Comparison of ENCODE assay signal across 1 cellular context in the genomic region with DNA sequence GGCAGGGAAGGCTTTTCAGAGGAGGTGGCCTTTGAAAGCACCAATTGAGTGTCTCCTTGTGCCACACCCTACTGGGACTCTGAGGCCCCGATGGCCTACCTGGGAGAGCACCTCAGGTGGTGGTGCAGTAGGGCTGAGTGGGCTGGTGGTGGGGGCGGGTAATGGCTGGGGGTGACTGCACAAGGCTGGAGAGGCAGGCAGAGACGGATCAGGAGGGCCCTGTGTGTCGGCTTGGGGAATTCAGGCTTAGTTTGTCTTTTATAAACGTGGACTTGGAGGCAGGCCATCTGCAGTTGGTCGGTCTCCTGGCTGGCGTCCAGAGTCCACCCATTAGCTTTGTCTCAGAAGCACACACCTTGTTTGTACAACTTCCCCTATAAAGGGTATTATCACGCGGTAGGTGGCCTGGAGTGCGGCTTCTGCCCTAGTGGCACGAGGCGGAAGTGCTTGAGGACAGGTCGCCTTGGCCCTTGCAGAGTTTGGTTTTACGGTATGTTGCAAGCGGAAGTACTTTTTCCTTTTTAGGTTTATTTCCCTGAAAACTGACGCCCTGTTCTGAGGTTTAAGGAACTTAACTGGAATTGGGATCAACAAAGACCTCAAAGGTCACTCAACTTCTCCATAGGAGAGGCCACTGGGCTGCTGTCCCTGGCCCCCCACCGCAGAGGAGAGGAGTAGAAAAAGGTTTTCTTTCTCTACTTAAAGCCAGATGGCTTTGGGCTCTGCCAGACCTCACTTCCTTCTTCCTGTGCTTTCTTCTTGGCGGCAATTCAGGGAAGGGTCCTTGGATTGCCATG.
TF ChIP-seq lines count a peak whose summit lies in the region.

No MANE protein-coding gene starts in this region.

TF ChIP-seq in K562, 482 proteins besides CTCF, POLR2A, EP300 and RAD21 (continued from another document and continues in another):
- TF ChIP-seq, protein P1, sequence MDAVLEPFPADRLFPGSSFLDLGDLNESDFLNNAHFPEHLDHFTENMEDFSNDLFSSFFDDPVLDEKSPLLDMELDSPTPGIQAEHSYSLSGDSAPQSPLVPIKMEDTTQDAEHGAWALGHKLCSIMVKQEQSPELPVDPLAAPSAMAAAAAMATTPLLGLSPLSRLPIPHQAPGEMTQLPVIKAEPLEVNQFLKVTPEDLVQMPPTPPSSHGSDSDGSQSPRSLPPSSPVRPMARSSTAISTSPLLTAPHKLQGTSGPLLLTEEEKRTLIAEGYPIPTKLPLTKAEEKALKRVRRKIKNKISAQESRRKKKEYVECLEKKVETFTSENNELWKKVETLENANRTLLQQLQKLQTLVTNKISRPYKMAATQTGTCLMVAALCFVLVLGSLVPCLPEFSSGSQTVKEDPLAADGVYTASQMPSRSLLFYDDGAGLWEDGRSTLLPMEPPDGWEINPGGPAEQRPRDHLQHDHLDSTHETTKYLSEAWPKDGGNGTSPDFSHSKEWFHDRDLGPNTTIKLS (IDR thresholded peaks at IDR 0.05; ENCODE audit: borderline replicate concordance, low read depth): no peak
- TF ChIP-seq, protein P2, sequence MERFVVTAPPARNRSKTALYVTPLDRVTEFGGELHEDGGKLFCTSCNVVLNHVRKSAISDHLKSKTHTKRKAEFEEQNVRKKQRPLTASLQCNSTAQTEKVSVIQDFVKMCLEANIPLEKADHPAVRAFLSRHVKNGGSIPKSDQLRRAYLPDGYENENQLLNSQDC (CRISPR knock-in tag; IDR thresholded peaks at IDR 0.05): no peak
- TF ChIP-seq YY1 (IDR thresholded peaks at IDR 0.05; ENCODE audit: borderline replicate concordance in 1 of 3, control insufficient read depth in 1 of 3, extremely low read depth in 1 of 3, insufficient read depth in 3 of 3, insufficient read length in 1 of 3, insufficient replicate concordance in 2 of 3, low read depth in 1 of 3, low read length in 2 of 3) (no peak), SP1 (CRISPR knock-in tag; IDR thresholded peaks at IDR 0.05) (peak; percentile 30; the same call in 1 of the 2 replicates), RAD51 (IDR thresholded peaks at IDR 0.05; ENCODE audit: borderline replicate concordance, low read depth) (no peak), RBM17 (IDR thresholded peaks at IDR 0.05; ENCODE audit: borderline replicate concordance, low read depth, low read length) (no peak), KDM5B (IDR thresholded peaks at IDR 0.05; ENCODE audit: insufficient replicate concordance, low read depth, low read length) (no peak), CC2D1A (IDR thresholded peaks at IDR 0.05) (0 out of 2 replicates have a peak, but pooled peaks have one; percentile 14), TAF15 (IDR thresholded peaks at IDR 0.05; ENCODE audit: low read depth, low read length) (no peak), MCM5 (IDR thresholded peaks at IDR 0.05; ENCODE audit: low read depth) (no peak), CXXC5 (CRISPR knock-in tag; IDR thresholded peaks at IDR 0.05) (peak; percentile 81), ZBED1 (IDR thresholded peaks at IDR 0.05) (no peak), SRSF9 (IDR thresholded peaks at IDR 0.05; ENCODE audit: borderline replicate concordance, low read depth, low read length) (no peak), ARNT (IDR thresholded peaks at IDR 0.05) (no peak; a peak in 1 of 4 replicates), HEY1 (CRISPR knock-in tag; IDR thresholded peaks at IDR 0.05; ENCODE audit: borderline replicate concordance) (no peak), TAL1 (IDR thresholded peaks at IDR 0.05) (peak; percentile 10; the same call in 1 of the 2 replicates), MCM3 (IDR thresholded peaks at IDR 0.05) (no peak), ZNF253 (CRISPR knock-in tag; conservative IDR thresholded peaks at IDR 0.05) (no peak), NR4A1 (CRISPR knock-in tag; IDR thresholded peaks at IDR 0.05) (no peak), NR4A1 (tag; IDR thresholded peaks at IDR 0.05) (0 out of 2 replicates have a peak, but pooled peaks have one; percentile 36), SRSF3 (IDR thresholded peaks at IDR 0.05; ENCODE audit: insufficient read depth, low read length) (no peak), NFE2 (IDR thresholded peaks at IDR 0.05; ENCODE audit: low read depth) (no peak), HDAC8 (tag; IDR thresholded peaks at IDR 0.05) (no peak), FOXJ3 (CRISPR knock-in tag; IDR thresholded peaks at IDR 0.05) (no peak), DACH1 (IDR thresholded peaks at IDR 0.05; ENCODE audit: partially characterized antibody) (no peak), NUFIP1 (IDR thresholded peaks at IDR 0.05; ENCODE audit: partially characterized antibody) (no peak), ZNF695 (CRISPR knock-in tag; IDR thresholded peaks at IDR 0.05) (no peak), XRCC3 (IDR thresholded peaks at IDR 0.05) (no peak)
- TF ChIP-seq, protein P3, sequence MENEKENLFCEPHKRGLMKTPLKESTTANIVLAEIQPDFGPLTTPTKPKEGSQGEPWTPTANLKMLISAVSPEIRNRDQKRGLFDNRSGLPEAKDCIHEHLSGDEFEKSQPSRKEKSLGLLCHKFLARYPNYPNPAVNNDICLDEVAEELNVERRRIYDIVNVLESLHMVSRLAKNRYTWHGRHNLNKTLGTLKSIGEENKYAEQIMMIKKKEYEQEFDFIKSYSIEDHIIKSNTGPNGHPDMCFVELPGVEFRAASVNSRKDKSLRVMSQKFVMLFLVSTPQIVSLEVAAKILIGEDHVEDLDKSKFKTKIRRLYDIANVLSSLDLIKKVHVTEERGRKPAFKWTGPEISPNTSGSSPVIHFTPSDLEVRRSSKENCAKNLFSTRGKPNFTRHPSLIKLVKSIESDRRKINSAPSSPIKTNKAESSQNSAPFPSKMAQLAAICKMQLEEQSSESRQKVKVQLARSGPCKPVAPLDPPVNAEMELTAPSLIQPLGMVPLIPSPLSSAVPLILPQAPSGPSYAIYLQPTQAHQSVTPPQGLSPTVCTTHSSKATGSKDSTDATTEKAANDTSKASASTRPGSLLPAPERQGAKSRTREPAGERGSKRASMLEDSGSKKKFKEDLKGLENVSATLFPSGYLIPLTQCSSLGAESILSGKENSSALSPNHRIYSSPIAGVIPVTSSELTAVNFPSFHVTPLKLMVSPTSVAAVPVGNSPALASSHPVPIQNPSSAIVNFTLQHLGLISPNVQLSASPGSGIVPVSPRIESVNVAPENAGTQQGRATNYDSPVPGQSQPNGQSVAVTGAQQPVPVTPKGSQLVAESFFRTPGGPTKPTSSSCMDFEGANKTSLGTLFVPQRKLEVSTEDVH (IDR thresholded peaks at IDR 0.05; ENCODE audit: low read depth, partially characterized antibody): no peak
- TF ChIP-seq, protein P4, sequence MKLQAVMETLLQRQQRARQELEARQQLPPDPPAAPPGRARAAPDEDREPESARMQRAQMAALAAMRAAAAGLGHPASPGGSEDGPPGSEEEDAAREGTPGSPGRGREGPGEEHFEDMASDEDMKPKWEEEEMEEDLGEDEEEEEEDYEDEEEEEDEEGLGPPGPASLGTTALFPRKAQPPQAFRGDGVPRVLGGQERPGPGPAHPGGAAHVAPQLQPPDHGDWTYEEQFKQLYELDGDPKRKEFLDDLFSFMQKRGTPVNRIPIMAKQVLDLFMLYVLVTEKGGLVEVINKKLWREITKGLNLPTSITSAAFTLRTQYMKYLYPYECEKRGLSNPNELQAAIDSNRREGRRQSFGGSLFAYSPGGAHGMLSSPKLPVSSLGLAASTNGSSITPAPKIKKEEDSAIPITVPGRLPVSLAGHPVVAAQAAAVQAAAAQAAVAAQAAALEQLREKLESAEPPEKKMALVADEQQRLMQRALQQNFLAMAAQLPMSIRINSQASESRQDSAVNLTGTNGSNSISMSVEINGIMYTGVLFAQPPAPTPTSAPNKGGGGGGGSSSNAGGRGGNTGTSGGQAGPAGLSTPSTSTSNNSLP (IDR thresholded peaks at IDR 0.05; ENCODE audit: borderline replicate concordance, low read depth, low read length): no peak
- TF ChIP-seq, protein P5, sequence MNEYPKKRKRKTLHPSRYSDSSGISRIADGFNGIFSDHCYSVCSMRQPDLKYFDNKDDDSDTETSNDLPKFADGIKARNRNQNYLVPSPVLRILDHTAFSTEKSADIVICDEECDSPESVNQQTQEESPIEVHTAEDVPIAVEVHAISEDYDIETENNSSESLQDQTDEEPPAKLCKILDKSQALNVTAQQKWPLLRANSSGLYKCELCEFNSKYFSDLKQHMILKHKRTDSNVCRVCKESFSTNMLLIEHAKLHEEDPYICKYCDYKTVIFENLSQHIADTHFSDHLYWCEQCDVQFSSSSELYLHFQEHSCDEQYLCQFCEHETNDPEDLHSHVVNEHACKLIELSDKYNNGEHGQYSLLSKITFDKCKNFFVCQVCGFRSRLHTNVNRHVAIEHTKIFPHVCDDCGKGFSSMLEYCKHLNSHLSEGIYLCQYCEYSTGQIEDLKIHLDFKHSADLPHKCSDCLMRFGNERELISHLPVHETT (CRISPR knock-in tag; conservative IDR thresholded peaks at IDR 0.05 in 1 of 2, IDR thresholded peaks at IDR 0.05 in 1 of 2): peak in 1 of 2 experiments; percentile 46; a peak in 1 of 4 replicates
- TF ChIP-seq, protein P6, sequence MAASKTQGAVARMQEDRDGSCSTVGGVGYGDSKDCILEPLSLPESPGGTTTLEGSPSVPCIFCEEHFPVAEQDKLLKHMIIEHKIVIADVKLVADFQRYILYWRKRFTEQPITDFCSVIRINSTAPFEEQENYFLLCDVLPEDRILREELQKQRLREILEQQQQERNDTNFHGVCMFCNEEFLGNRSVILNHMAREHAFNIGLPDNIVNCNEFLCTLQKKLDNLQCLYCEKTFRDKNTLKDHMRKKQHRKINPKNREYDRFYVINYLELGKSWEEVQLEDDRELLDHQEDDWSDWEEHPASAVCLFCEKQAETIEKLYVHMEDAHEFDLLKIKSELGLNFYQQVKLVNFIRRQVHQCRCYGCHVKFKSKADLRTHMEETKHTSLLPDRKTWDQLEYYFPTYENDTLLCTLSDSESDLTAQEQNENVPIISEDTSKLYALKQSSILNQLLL (CRISPR knock-in tag; IDR thresholded peaks at IDR 0.05; ENCODE audit: borderline replicate concordance): no peak
- TF ChIP-seq, protein P7, sequence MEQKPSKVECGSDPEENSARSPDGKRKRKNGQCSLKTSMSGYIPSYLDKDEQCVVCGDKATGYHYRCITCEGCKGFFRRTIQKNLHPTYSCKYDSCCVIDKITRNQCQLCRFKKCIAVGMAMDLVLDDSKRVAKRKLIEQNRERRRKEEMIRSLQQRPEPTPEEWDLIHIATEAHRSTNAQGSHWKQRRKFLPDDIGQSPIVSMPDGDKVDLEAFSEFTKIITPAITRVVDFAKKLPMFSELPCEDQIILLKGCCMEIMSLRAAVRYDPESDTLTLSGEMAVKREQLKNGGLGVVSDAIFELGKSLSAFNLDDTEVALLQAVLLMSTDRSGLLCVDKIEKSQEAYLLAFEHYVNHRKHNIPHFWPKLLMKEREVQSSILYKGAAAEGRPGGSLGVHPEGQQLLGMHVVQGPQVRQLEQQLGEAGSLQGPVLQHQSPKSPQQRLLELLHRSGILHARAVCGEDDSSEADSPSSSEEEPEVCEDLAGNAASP (IDR thresholded peaks at IDR 0.05): no peak
- TF ChIP-seq, protein P8, sequence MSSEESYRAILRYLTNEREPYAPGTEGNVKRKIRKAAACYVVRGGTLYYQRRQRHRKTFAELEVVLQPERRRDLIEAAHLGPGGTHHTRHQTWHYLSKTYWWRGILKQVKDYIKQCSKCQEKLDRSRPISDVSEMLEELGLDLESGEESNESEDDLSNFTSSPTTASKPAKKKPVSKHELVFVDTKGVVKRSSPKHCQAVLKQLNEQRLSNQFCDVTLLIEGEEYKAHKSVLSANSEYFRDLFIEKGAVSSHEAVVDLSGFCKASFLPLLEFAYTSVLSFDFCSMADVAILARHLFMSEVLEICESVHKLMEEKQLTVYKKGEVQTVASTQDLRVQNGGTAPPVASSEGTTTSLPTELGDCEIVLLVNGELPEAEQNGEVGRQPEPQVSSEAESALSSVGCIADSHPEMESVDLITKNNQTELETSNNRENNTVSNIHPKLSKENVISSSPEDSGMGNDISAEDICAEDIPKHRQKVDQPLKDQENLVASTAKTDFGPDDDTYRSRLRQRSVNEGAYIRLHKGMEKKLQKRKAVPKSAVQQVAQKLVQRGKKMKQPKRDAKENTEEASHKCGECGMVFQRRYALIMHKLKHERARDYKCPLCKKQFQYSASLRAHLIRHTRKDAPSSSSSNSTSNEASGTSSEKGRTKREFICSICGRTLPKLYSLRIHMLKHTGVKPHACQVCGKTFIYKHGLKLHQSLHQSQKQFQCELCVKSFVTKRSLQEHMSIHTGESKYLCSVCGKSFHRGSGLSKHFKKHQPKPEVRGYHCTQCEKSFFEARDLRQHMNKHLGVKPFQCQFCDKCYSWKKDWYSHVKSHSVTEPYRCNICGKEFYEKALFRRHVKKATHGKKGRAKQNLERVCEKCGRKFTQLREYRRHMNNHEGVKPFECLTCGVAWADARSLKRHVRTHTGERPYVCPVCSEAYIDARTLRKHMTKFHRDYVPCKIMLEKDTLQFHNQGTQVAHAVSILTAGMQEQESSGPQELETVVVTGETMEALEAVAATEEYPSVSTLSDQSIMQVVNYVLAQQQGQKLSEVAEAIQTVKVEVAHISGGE (CRISPR knock-in tag; IDR thresholded peaks at IDR 0.05): 0 out of 6 replicates have a peak, but pooled peaks of 1 of the 3 experiments have one; percentile 17
- TF ChIP-seq, protein P9, sequence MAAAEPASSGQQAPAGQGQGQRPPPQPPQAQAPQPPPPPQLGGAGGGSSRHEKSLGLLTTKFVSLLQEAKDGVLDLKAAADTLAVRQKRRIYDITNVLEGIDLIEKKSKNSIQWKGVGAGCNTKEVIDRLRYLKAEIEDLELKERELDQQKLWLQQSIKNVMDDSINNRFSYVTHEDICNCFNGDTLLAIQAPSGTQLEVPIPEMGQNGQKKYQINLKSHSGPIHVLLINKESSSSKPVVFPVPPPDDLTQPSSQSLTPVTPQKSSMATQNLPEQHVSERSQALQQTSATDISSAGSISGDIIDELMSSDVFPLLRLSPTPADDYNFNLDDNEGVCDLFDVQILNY (CRISPR knock-in tag; IDR thresholded peaks at IDR 0.05): no peak
- TF ChIP-seq, protein P10, sequence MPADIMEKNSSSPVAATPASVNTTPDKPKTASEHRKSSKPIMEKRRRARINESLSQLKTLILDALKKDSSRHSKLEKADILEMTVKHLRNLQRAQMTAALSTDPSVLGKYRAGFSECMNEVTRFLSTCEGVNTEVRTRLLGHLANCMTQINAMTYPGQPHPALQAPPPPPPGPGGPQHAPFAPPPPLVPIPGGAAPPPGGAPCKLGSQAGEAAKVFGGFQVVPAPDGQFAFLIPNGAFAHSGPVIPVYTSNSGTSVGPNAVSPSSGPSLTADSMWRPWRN (IDR thresholded peaks at IDR 0.05; ENCODE audit: low read depth): peak; percentile 86
- TF ChIP-seq, protein P11, sequence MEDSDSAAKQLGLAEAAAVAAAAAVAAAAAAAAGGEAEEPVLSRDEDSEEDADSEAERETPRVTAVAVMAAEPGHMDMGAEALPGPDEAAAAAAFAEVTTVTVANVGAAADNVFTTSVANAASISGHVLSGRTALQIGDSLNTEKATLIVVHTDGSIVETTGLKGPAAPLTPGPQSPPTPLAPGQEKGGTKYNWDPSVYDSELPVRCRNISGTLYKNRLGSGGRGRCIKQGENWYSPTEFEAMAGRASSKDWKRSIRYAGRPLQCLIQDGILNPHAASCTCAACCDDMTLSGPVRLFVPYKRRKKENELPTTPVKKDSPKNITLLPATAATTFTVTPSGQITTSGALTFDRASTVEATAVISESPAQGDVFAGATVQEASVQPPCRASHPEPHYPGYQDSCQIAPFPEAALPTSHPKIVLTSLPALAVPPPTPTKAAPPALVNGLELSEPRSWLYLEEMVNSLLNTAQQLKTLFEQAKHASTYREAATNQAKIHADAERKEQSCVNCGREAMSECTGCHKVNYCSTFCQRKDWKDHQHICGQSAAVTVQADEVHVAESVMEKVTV (CRISPR knock-in tag; IDR thresholded peaks at IDR 0.05): no peak
